ENCODE assay signal across 26 cellular contexts in genomic region chrX:134691453-134691852, GRCh38. TPM values are rescaled to one million over a fixed set of nuclear protein-coding genes. Genes with fewer than 3 reads are reported as not detected.
"Had no signal": no experiment of that assay in that cellular context is flagged by ENCODE, and none has a peak within 500 bp of the region (broad histone marks: within the 10 kb centered on the region; RNA-seq: fewer than 3 reads in every experiment).

No MANE protein-coding gene starts in this region.

- H3K9me3 ChIP-seq: esophagus muscularis mucosa, left ventricle myocardium inferior, right lobe of liver, testis, vagina had no signal

- H3K4me1 ChIP-seq: esophagus muscularis mucosa, left ventricle myocardium inferior, right lobe of liver, testis, vagina had no signal

- FAIRE-seq: colon, frontal cortex had no signal

- ATAC-seq: activated CD8-positive, alpha-beta T cell treated with anti-CD3 and anti-CD28 coated beads, Interleukin-2, amount 10 ng/mL, durations not matched to agents 7 days and 5 days; activated naive CD8-positive, alpha-beta T cell treated with anti-CD3 and anti-CD28 coated beads, Interleukin-2, amount 50 U/mL, for 24 hours; stimulated activated naive B cell treated with anti-CD40 and anti-IgM and Interleukin-4, amounts not matched to agents 10 μg/mL and 1 μg/mL and 100 μg/mL, for 72 hours had no signal

- H3K4me3 ChIP-seq: esophagus muscularis mucosa, left ventricle myocardium inferior, right lobe of liver, smooth muscle cell, testis, vagina had no signal

- H3K27ac ChIP-seq: esophagus muscularis mucosa, left ventricle myocardium inferior, right lobe of liver, testis, vagina, VCaP had no signal

- H3K4me2 ChIP-seq: smooth muscle cell had no signal

- DNase-seq: activated CD4-positive, alpha-beta T cell treated with anti-CD3 and anti-CD28 coated beads, Interleukin-2, amount 10 ng/mL, durations not matched to agents 7 days and 5 days; activated CD4-positive, CD25-positive, alpha-beta regulatory T cell treated with anti-CD3 and anti-CD28 coated beads, Interleukin-2, amount 50 U/mL, for 72 hours; activated CD8-positive, alpha-beta T cell treated with anti-CD3 and anti-CD28 coated beads, Interleukin-2, amount 10 ng/mL, durations not matched to agents 7 days and 5 days; activated gamma-delta T cell; activated naive CD4-positive, alpha-beta T cell treated with anti-CD3 and anti-CD28 coated beads, Interleukin-2, amount 50 U/mL, for 16 hours; activated naive CD8-positive, alpha-beta T cell treated with anti-CD3 and anti-CD28 coated beads, Interleukin-2, amount 50 U/mL, for 24 hours; caudate nucleus; effector memory CD4-positive, alpha-beta T cell; hippocampal formation; kidney glomerular epithelial cell; left ventricle myocardium inferior; midbrain; right lobe of liver; stimulated activated CD4-positive, alpha-beta T cell treated with anti-CD3 and anti-CD28 coated beads, Interleukin-2, amount 100 ng/mL, for 48 hours; stimulated activated CD8-positive, alpha-beta memory T cell treated with anti-CD3 and anti-CD28 coated beads, Interleukin-4, amount 100 ng/mL, for 48 hours; stimulated activated naive B cell treated with anti-CD40 and anti-IgM and Interleukin-4, amounts not matched to agents 10 μg/mL and 1 μg/mL and 100 μg/mL, for 72 hours; testis had no signal

- H3K36me3 ChIP-seq: esophagus muscularis mucosa, left ventricle myocardium inferior, right lobe of liver, vagina had no signal

- H3K27me3 ChIP-seq: right lobe of liver, testis, vagina had no signal

RNA-seq across cellular contexts. Expression of gene PLAC1, which starts 33.2 kb away (rescaled TPM):
- total RNA-seq: activated CD4-positive, alpha-beta T cell treated with anti-CD3 and anti-CD28 coated beads, Interleukin-2, amount 10 ng/mL, durations not matched to agents 7 days and 5 days; activated CD8-positive, alpha-beta T cell treated with anti-CD3 and anti-CD28 coated beads, Interleukin-2, amount 10 ng/mL, durations not matched to agents 7 days and 5 days; activated T-helper 1 cell treated with anti-CD3 and anti-CD28 coated beads, Interleukin-12 subunit alpha, Interleukin-12 subunit beta, Interleukin-2, Interleukin-4 antibody, amounts not matched to agents 30 ng/mL and 10 ng/mL and 1 ng/mL, durations not matched to agents 14 hours and 24 hours and 36 hours; dermis microvascular lymphatic vessel endothelial cell; esophagus muscularis mucosa; frontal cortex; left ventricle myocardium inferior; right lobe of liver; T-helper 2 cell treated with Interferon-gamma antibody and Interleukin-4, amounts not matched to agents 100 ng/mL and 5 ng/mL, for 36 hours; vagina had no signal
